ENCODE assay signal across 23 cellular contexts in genomic region chr5:39373797-39374196, GRCh38. TPM values are rescaled to one million over a fixed set of nuclear protein-coding genes. Genes with fewer than 3 reads are reported as not detected.
DNase-seq lines count a peak whose midpoint lies in the region; ATAC-seq and TF ChIP-seq lines count a peak whose summit lies in the region.
"Had no signal": no experiment of that assay in that cellular context is flagged by ENCODE, and none has a peak within 500 bp of the region (broad histone marks: within the 10 kb centered on the region; RNA-seq: fewer than 3 reads in every experiment).

No MANE protein-coding gene starts in this region.

- no peak overlapping the region for H3K27ac ChIP-seq in left lung
- no peak overlapping the region for H3K27ac ChIP-seq in substantia nigra (ENCODE audit: low read depth, low read length, poor library complexity, severe bottlenecking)
- H3K27ac ChIP-seq: BLaER1 had no signal

- in situ Hi-C loops in Caki2 (cut with HindIII; ENCODE audit: low pct_unique_long_range_greater_than_20kb, low sequenced_read_pairs), result no loop called here

- H3K36me3 ChIP-seq in left lung, result peaks cover 0 to 72% of the 10 kb centered on the region in 2 donors
- H3K36me3 ChIP-seq: BLaER1 had no signal

- no peaks in the 10 kb centered on the region for H3K9me3 ChIP-seq in left lung
- H3K9me3 ChIP-seq: BLaER1 had no signal

- no peaks in the 10 kb centered on the region for H3K4me1 ChIP-seq in left lung
- H3K4me1 ChIP-seq: BLaER1 had no signal

- peak; percentile 6 for DNase-seq in Caki2 (ENCODE audit: low read depth)
- peak; percentile 11 for DNase-seq in glomerular visceral epithelial cell (ENCODE audit: extremely low spot score)
- no peak for DNase-seq in left lung
- peak; percentile 94 for DNase-seq in renal cortical epithelial cell (ENCODE audit: low read depth)
- no peak for DNase-seq in substantia nigra (lab: John Stamatoyannopoulos, UW)
- DNase-seq: CD4-positive, alpha-beta memory T cell; DND-41; H7; HFFc6; KG1; MV-4-11; NCI-H1417; NCI-H187 treated with DMSO at 0.1 percent for 48 hours; NCI-H2227 treated with DMSO at 0.1 percent for 48 hours; NCI-H524; NCI-H82; OCI-M1; Right ventricle myocardium superior had no signal

- TF ChIP-seq CTCF in left lung (IDR thresholded peaks at IDR 0.05), result no peak

- ATAC-seq in left lung (peak; percentile 40), GM18502 (IDR thresholded peaks at IDR 0.05; ENCODE audit: poor library complexity, unreplicated experiment) (no peak), GM18907 (IDR thresholded peaks at IDR 0.05; ENCODE audit: unreplicated experiment) (no peak)

- H3K27me3 ChIP-seq in left lung, result no peaks in the 10 kb centered on the region
- H3K27me3 ChIP-seq: BLaER1 had no signal

- no peak overlapping the region for H3K4me3 ChIP-seq in left lung
- H3K4me3 ChIP-seq: BLaER1 had no signal

- intact Hi-C loops in left lung (cut with DNase I), result no loop called here

RNA-seq across cellular contexts. Expression of gene C9, which starts 9.5 kb away (rescaled TPM):
- total RNA-seq in Caki2 (2014; rRNA removed; shearing (Covaris generic); ENCODE audit: low replicate concordance), result not detected in 2 replicates
- under 1 TPM in 1 of 2 donors, not detected in 1; 0.58 TPM for total RNA-seq in left lung
- 0.20 TPM in 1 of 2 replicates, not detected in the other for total RNA-seq in renal cortical epithelial cell
- total RNA-seq: A172; CD4-positive, alpha-beta memory T cell; G401; H7; Right ventricle myocardium superior had no signal

RNA-seq across cellular contexts. Expression of gene DAB2, which starts 51.0 kb away (rescaled TPM):
- 0.68 and 2.1 TPM in 2 replicates for total RNA-seq in Caki2 (2014; rRNA removed; shearing (Covaris generic); ENCODE audit: low replicate concordance)
- total RNA-seq in left lung (100 to 1,000 TPM; 159 to 162 TPM), renal cortical epithelial cell (14.1 and 117 TPM in 2 replicates)
- total RNA-seq: G401 had no signal

Comparison
In these comparisons a context has a peak if more than half of its experiments do, and no peak if none do; other contexts are left out.
1. DNase-seq: peak in Caki2 (single experiment), glomerular visceral epithelial cell (single experiment) and renal cortical epithelial cell (single experiment); none in left lung (0 of 2) and substantia nigra (0 of 49).